Comparison of ENCODE assay signal across 20 cellular contexts in genomic region chr4:123364906-123365305, GRCh38.
"Had no signal": no experiment of that assay in that cellular context is flagged by ENCODE, and none has a peak within 500 bp of the region (broad histone marks: within the 10 kb centered on the region; RNA-seq: fewer than 3 reads in every experiment).

No MANE protein-coding gene starts in this region.

- H3K27ac Mint-ChIP-seq: activated CD4-positive, alpha-beta T cell treated with anti-CD3 and anti-CD28 coated beads for 36 hours; activated naive CD4-positive, alpha-beta T cell treated with anti-CD3 and anti-CD28 coated beads, Interleukin-2, amount 50 U/mL, for 72 hours; activated T-helper 1 cell treated with anti-CD3 and anti-CD28 coated beads, Interleukin-12 subunit alpha, Interleukin-12 subunit beta, Interleukin-2, Interleukin-4 antibody, amounts not matched to agents 30 ng/mL and 10 ng/mL and 1 ng/mL, durations not matched to agents 14 hours and 24 hours and 36 hours; dendritic cell treated with granulocyte-macrophage colony-stimulating factor and Interleukin-4, amounts not matched to agents 40 ng/mL and 50 ng/mL, for 4 days; neural progenitor cell; stimulated activated effector memory CD8-positive, alpha-beta T cell treated with anti-CD3 and anti-CD28 coated beads, Interleukin-12 subunit alpha, Interleukin-12 subunit beta, amount 100 ng/mL, for 72 hours; type B pancreatic cell had no signal

- H3K9ac ChIP-seq: neural progenitor cell had no signal

- DNase-seq: activated CD4-positive, alpha-beta T cell treated with anti-CD3 and anti-CD28 coated beads for 36 hours; activated CD4-positive, alpha-beta T cell treated with anti-CD3 and anti-CD28 coated beads, Interleukin-2, amount 50 U/mL, for 48 hours; activated gamma-delta T cell treated with Interleukin-2 at 50 U/mL for 16 hours; adrenal gland; effector CD8-positive, alpha-beta T cell; foreskin fibroblast; left ventricle myocardium inferior; right lobe of liver; stimulated activated CD4-positive, alpha-beta T cell treated with anti-CD3 and anti-CD28 coated beads, Interleukin-4, amount 100 ng/mL, for 24 hours; stomach; T-helper 2 cell; testis; WERI-Rb-1 had no signal

- H3K4me2 ChIP-seq: neural progenitor cell had no signal

- H3K9me3 Mint-ChIP-seq: activated naive CD4-positive, alpha-beta T cell treated with anti-CD3 and anti-CD28 coated beads, Interleukin-2, amount 50 U/mL, for 72 hours; activated T-helper 1 cell treated with anti-CD3 and anti-CD28 coated beads, Interleukin-12 subunit alpha, Interleukin-12 subunit beta, Interleukin-2, Interleukin-4 antibody, amounts not matched to agents 30 ng/mL and 10 ng/mL and 1 ng/mL, durations not matched to agents 14 hours and 24 hours and 36 hours; dendritic cell treated with granulocyte-macrophage colony-stimulating factor and Interleukin-4, amounts not matched to agents 40 ng/mL and 50 ng/mL, for 4 days; stimulated activated effector memory CD8-positive, alpha-beta T cell treated with anti-CD3 and anti-CD28 coated beads, Interleukin-12 subunit alpha, Interleukin-12 subunit beta, amount 100 ng/mL, for 72 hours had no signal

- H3K4me1 ChIP-seq: prostate gland, right lobe of liver, testis had no signal

- H3K36me3 ChIP-seq: adrenal gland, left ventricle myocardium inferior, neural progenitor cell, prostate gland, right lobe of liver, stomach, WERI-Rb-1 had no signal

- H3K27me3 Mint-ChIP-seq: activated CD4-positive, alpha-beta T cell treated with anti-CD3 and anti-CD28 coated beads for 36 hours; dendritic cell treated with granulocyte-macrophage colony-stimulating factor and Interleukin-4, amounts not matched to agents 40 ng/mL and 50 ng/mL, for 4 days; type B pancreatic cell had no signal

- ATAC-seq: activated CD4-positive, alpha-beta T cell treated with anti-CD3 and anti-CD28 coated beads for 36 hours; activated naive CD4-positive, alpha-beta T cell treated with anti-CD3 and anti-CD28 coated beads, Interleukin-2, amount 50 U/mL, for 72 hours; right lobe of liver; stimulated activated effector memory CD8-positive, alpha-beta T cell treated with anti-CD3 and anti-CD28 coated beads, Interleukin-12 subunit alpha, Interleukin-12 subunit beta, amount 100 ng/mL, for 72 hours had no signal

- H3K9me3 ChIP-seq: prostate gland, right lobe of liver, stomach, testis had no signal

- H3K27me3 ChIP-seq: adrenal gland, neural progenitor cell, right lobe of liver, stomach, testis had no signal

- H2AFZ ChIP-seq: neural progenitor cell had no signal

- H3K4me3 ChIP-seq: adrenal gland, left ventricle myocardium inferior, neural progenitor cell, prostate gland, right lobe of liver, stomach, testis had no signal

- H3K27ac ChIP-seq: adrenal gland, left ventricle myocardium inferior, neural progenitor cell, prostate gland, right lobe of liver, stomach, testis, WERI-Rb-1 had no signal

- H3K36me3 Mint-ChIP-seq: activated naive CD4-positive, alpha-beta T cell treated with anti-CD3 and anti-CD28 coated beads, Interleukin-2, amount 50 U/mL, for 72 hours; neural progenitor cell; stimulated activated effector memory CD8-positive, alpha-beta T cell treated with anti-CD3 and anti-CD28 coated beads, Interleukin-12 subunit alpha, Interleukin-12 subunit beta, amount 100 ng/mL, for 72 hours; type B pancreatic cell had no signal

- H3K4me1 Mint-ChIP-seq: activated CD4-positive, alpha-beta T cell treated with anti-CD3 and anti-CD28 coated beads for 36 hours; stimulated activated effector memory CD8-positive, alpha-beta T cell treated with anti-CD3 and anti-CD28 coated beads, Interleukin-12 subunit alpha, Interleukin-12 subunit beta, amount 100 ng/mL, for 72 hours had no signal

- H3K4me3 Mint-ChIP-seq: activated CD4-positive, alpha-beta T cell treated with anti-CD3 and anti-CD28 coated beads for 36 hours; activated T-helper 1 cell treated with anti-CD3 and anti-CD28 coated beads, Interleukin-12 subunit alpha, Interleukin-12 subunit beta, Interleukin-2, Interleukin-4 antibody, amounts not matched to agents 30 ng/mL and 10 ng/mL and 1 ng/mL, durations not matched to agents 14 hours and 24 hours and 36 hours; dendritic cell treated with granulocyte-macrophage colony-stimulating factor and Interleukin-4, amounts not matched to agents 40 ng/mL and 50 ng/mL, for 4 days; neural progenitor cell; stimulated activated effector memory CD8-positive, alpha-beta T cell treated with anti-CD3 and anti-CD28 coated beads, Interleukin-12 subunit alpha, Interleukin-12 subunit beta, amount 100 ng/mL, for 72 hours; type B pancreatic cell had no signal
